ENCODE assay signal across 15 cellular contexts in genomic region chr9:134922066-134922931, GRCh38. TPM values are rescaled to one million over a fixed set of nuclear protein-coding genes. Genes with fewer than 3 reads are reported as not detected.
DNase-seq lines count a peak whose midpoint lies in the region; ATAC-seq and TF ChIP-seq lines count a peak whose summit lies in the region.
"Had no signal": no experiment of that assay in that cellular context is flagged by ENCODE, and none has a peak within 500 bp of the region (broad histone marks: within the 10 kb centered on the region; RNA-seq: fewer than 3 reads in every experiment).

No MANE protein-coding gene starts in this region.

- 48 to 73% methylated on average over 3 to 12 of the region's 14 CpGs for WGBS in gastroesophageal sphincter (ENCODE audit: low coverage in 1 of 2), 2 donors
- 87% methylated on average over 12 of the region's 14 CpGs for WGBS in mesenchymal stem cell

- TF ChIP-seq EP300 in gastroesophageal sphincter (IDR thresholded peaks at IDR 0.05): no peak

- no peak overlapping the region for H3K14ac ChIP-seq in mesenchymal stem cell (ENCODE audit: low read length in 2 of 2)

- no peaks in the 10 kb centered on the region for H3K79me1 ChIP-seq in mesenchymal stem cell (replicated peaks; ENCODE audit: low read length, poor library complexity, severe bottlenecking)

- H3K27ac ChIP-seq in gastroesophageal sphincter: no peak overlapping the region
- H3K27ac ChIP-seq in mesenchymal stem cell (ENCODE audit: low read length, poor library complexity, severe bottlenecking): no peak overlapping the region

- no peak for TF ChIP-seq CTCF in gastroesophageal sphincter (IDR thresholded peaks at IDR 0.05)

- no peak overlapping the region for H2BK5ac ChIP-seq in mesenchymal stem cell (ENCODE audit: low read depth, low read length, poor library complexity, severe bottlenecking)

- TF ChIP-seq POLR2A in gastroesophageal sphincter (IDR thresholded peaks at IDR 0.05): no peak

- no peak overlapping the region for H2AK5ac ChIP-seq in mesenchymal stem cell (ENCODE audit: low read length, severe bottlenecking)

- H3K4ac ChIP-seq in mesenchymal stem cell (ENCODE audit: low read depth in 1 of 2, low read length in 2 of 2): no peak overlapping the region

- DNase-seq in activated CD4-positive, CD25-positive, alpha-beta regulatory T cell treated with anti-CD3 and anti-CD28 coated beads, Interleukin-2, amount 50 U/mL, for 72 hours: peak; percentile 5
- no peak for DNase-seq in activated CD4-positive, CD25-positive, alpha-beta regulatory T cell (lab: John Stamatoyannopoulos, UW)
- DNase-seq in mucosa of gallbladder (ENCODE audit: low spot score): peak; percentile 23
- peak; percentile 58 for DNase-seq in ureter (ENCODE audit: low spot score)
- no peak for DNase-seq in amniotic stem cell (lab: John Stamatoyannopoulos, UW)
- DNase-seq in mesenchymal stem cell: no peak
- DNase-seq in activated CD4-positive, alpha-beta T cell treated with anti-CD3 and anti-CD28 coated beads for 1 hour: no peak
- DNase-seq: 8988T; activated naive CD4-positive, alpha-beta T cell; naive B cell; NCI-H2029 treated with DMSO at 0.1 percent for 48 hours had no signal

- H3K18ac ChIP-seq in mesenchymal stem cell (ENCODE audit: low read depth in 1 of 2, low read length in 2 of 2): no peak overlapping the region

- H3K4me1 ChIP-seq in gastroesophageal sphincter (no peaks in the 10 kb centered on the region), mesenchymal stem cell (ENCODE audit: control insufficient read depth, insufficient read depth, low read depth, low read length) (no peaks in the 10 kb centered on the region)

- H3K4me2 ChIP-seq in mesenchymal stem cell (ENCODE audit: low read length, poor library complexity, severe bottlenecking): no peak overlapping the region

- H3K4me3 ChIP-seq in gastroesophageal sphincter (no peak overlapping the region), mesenchymal stem cell (ENCODE audit: insufficient read depth in 1 of 2, low read depth in 1 of 2, low read length in 2 of 2) (no peak overlapping the region)

- H3K9me3 ChIP-seq in gastroesophageal sphincter: peaks cover 0 to 24% (median 0%) of the 10 kb centered on the region in 3 donors
- H3K9me3 ChIP-seq in mesenchymal stem cell (ENCODE audit: control insufficient read depth, low read length): peaks cover 14% of the 10 kb centered on the region

- no peak overlapping the region for H2BK120ac ChIP-seq in mesenchymal stem cell (ENCODE audit: low read depth, low read length)

- no peak overlapping the region for H2BK15ac ChIP-seq in mesenchymal stem cell (ENCODE audit: low read depth, poor library complexity, severe bottlenecking)

- no peak overlapping the region for H3K9ac ChIP-seq in mesenchymal stem cell (ENCODE audit: low read length)

- H2AFZ ChIP-seq in mesenchymal stem cell (ENCODE audit: low read depth, low read length): no peak overlapping the region

- no peak overlapping the region for H4K91ac ChIP-seq in mesenchymal stem cell (ENCODE audit: low read length)

- no peak overlapping the region for H3K23ac ChIP-seq in mesenchymal stem cell (ENCODE audit: low read length in 2 of 2)

- H3K27me3 ChIP-seq in gastroesophageal sphincter: peaks cover 2% of the 10 kb centered on the region
- H3K27me3 ChIP-seq in mesenchymal stem cell (ENCODE audit: control insufficient read depth in 1 of 2, insufficient read depth in 1 of 2, low read length in 2 of 2): peaks cover 3 to 18% of the 10 kb centered on the region in 2 experiments

- H3K36me3 ChIP-seq in gastroesophageal sphincter (no peaks in the 10 kb centered on the region), mesenchymal stem cell (ENCODE audit: control insufficient read depth in 1 of 2, insufficient read depth in 2 of 2, low read depth in 1 of 2, low read length in 2 of 2) (no peaks in the 10 kb centered on the region)

- H2BK12ac ChIP-seq in mesenchymal stem cell (ENCODE audit: low read length in 2 of 2): no peak overlapping the region

- H4K8ac ChIP-seq in mesenchymal stem cell (ENCODE audit: low read length): no peak overlapping the region

- peak; percentile 69 for ATAC-seq in gastroesophageal sphincter

RNA-seq across cellular contexts. Expression of gene FCN1, which starts 4.6 kb away (rescaled TPM):
- total RNA-seq in gastroesophageal sphincter (1 to 10 TPM in 3 of 4 donors, under 1 TPM in 1; 0.31 to 9.4 (median 3.2) TPM), mucosa of gallbladder (2.0 TPM), ureter (3.1 TPM)
- polyA plus RNA-seq in mesenchymal stem cell (2013, experiment 1 of 2): not detected
- polyA plus RNA-seq in mesenchymal stem cell (2013, experiment 2 of 2): not detected
- total RNA-seq: activated CD8-positive, alpha-beta memory T cell treated with anti-CD3 and anti-CD28 coated beads for 36 hours had no signal
- polyA plus RNA-seq: keratinocyte had no signal

RNA-seq across cellular contexts. Expression of gene FCN2, which starts 41.7 kb away (rescaled TPM):
- total RNA-seq in gastroesophageal sphincter: not detected
- 2.6 TPM for total RNA-seq in mucosa of gallbladder
- total RNA-seq in ureter: 0.49 TPM
- not detected for polyA plus RNA-seq in mesenchymal stem cell (2013, experiment 1 of 2)
- not detected for polyA plus RNA-seq in mesenchymal stem cell (2013, experiment 2 of 2)
- total RNA-seq: activated CD8-positive, alpha-beta memory T cell treated with anti-CD3 and anti-CD28 coated beads for 36 hours; frontal cortex had no signal
- polyA plus RNA-seq: keratinocyte had no signal

Comparison
In these comparisons a context has a peak if more than half of its experiments do, and no peak if none do; other contexts are left out.
1. DNase-seq: peak in activated CD4-positive, CD25-positive, alpha-beta regulatory T cell treated with anti-CD3 and anti-CD28 coated beads, Interleukin-2, amount 50 U/mL, for 72 hours (single experiment), mucosa of gallbladder (single experiment) and ureter (single experiment); none in activated CD4-positive, CD25-positive, alpha-beta regulatory T cell (0 of 4), amniotic stem cell (single experiment), mesenchymal stem cell (single experiment) and activated CD4-positive, alpha-beta T cell treated with anti-CD3 and anti-CD28 coated beads for 1 hour (single experiment).